Comparison of ENCODE assay signal across 8 cellular contexts in genomic region chr2:3379647-3380534, GRCh38. TPM values are rescaled to one million over a fixed set of nuclear protein-coding genes. Genes with fewer than 3 reads are reported as not detected.
DNase-seq lines count a peak whose midpoint lies in the region; ATAC-seq and TF ChIP-seq lines count a peak whose summit lies in the region.

TRAPPC12 (plus strand) TSS chr2:3379694; CDS start chr2:3387624, 7,930 bp downstream.

- WGBS in heart left ventricle, 4 donors: 1 to 2% (median 1%) methylated on average over 31 to 61 of the region's 61 CpGs

- TF ChIP-seq CTCF in GM12864 (IDR thresholded peaks at IDR 0.05; ENCODE audit: low read depth, low read length, missing control alignments) (peak; percentile 65), heart left ventricle (IDR thresholded peaks at IDR 0.05) (peak in 9 of 12 donors; percentile 23 to 66 (median 37)), upper lobe of right lung (IDR thresholded peaks at IDR 0.05) (peak; percentile 41)

- peak within 1 kb of the TSS; percentile 98 for H3K9ac ChIP-seq in adipocyte (ENCODE audit: low read length)

- intact Hi-C loops in heart left ventricle (cut with DNase I) (loop anchor here in 5 of 10 donors (2.0 to 10.0 kb wide), 6 partner anchors 81 to 177 kb away; partner anchors contain the start of genes RNASEH1 (in 4 of the 5) and ADI1 (in 2 of the 5)), posterior vena cava (cut with DNase I) (no loop called here), upper lobe of right lung (cut with DNase I) (no loop called here)

- POLR2A ChIA-PET in HEK293T (lab: Yijun Ruan, JAX): interaction anchor here (0.7 to 1.9 kb wide), 9 partner anchors 13 to 501 kb away, joined by 3 to 6 read pairs (median 3); no protein-coding TSS in a partner anchor

- H3K4me1 ChIP-seq in adipocyte (ENCODE audit: control insufficient read depth, insufficient read depth, low read length) (peaks cover 26% of the 10 kb centered on the region), heart left ventricle (peaks cover 0 to 41% (median 32%) of the 10 kb centered on the region in 12 donors), upper lobe of right lung (peaks cover 30% of the 10 kb centered on the region)

- peak in 1 of 2 donors; percentile 85 for TF ChIP-seq POLR2A in heart left ventricle (IDR thresholded peaks at IDR 0.05)

- peak within 1 kb of the TSS; percentile 94 for H3K4me3 ChIP-seq in GM12864 (ENCODE audit: low read depth, low read length)
- H3K4me3 ChIP-seq in adipocyte (ENCODE audit: low read length): peak within 1 kb of the TSS; percentile 93
- peak within 1 kb of the TSS; percentile 51 to 92 (median 84) for H3K4me3 ChIP-seq in heart left ventricle
- H3K4me3 ChIP-seq in upper lobe of right lung: peak within 1 kb of the TSS; percentile 96

- ATAC-seq in heart left ventricle (peak; percentile 83 to 92 (median 91)), upper lobe of right lung (peak; percentile 94)

- DNase-seq in GM12864 (ENCODE audit: low read depth) (peak; percentile 82), HEK293T (ENCODE audit: extremely low spot score) (peak; percentile 87), MV-4-11 (lab: John Stamatoyannopoulos, UW) (peak; percentile 85), SW480 (ENCODE audit: low spot score) (peak; percentile 94), adipocyte (ENCODE audit: low read depth) (peak; percentile 95), heart left ventricle (peak; percentile 90 to 95 (median 92)), posterior vena cava (ENCODE audit: low spot score) (peak; percentile 97), upper lobe of right lung (peak; percentile 97)

- H3K27ac ChIP-seq in heart left ventricle (peak within 1 kb of the TSS; percentile 42 to 96 (median 92)), upper lobe of right lung (peak within 1 kb of the TSS; percentile 90)

- H3K27me3 ChIP-seq in adipocyte (replicated peaks; ENCODE audit: control insufficient read depth, insufficient read depth, low read length) (no peaks in the 10 kb centered on the region), heart left ventricle (no peaks in the 10 kb centered on the region), upper lobe of right lung (no peaks in the 10 kb centered on the region)

- H3K9me3 ChIP-seq in adipocyte (ENCODE audit: control insufficient read depth, low read length) (no peaks in the 10 kb centered on the region), heart left ventricle (no peaks in the 10 kb centered on the region), upper lobe of right lung (no peaks in the 10 kb centered on the region)

- H3K36me3 ChIP-seq in adipocyte (ENCODE audit: control insufficient read depth, insufficient read depth, low read length, severe bottlenecking) (peaks cover 3% of the 10 kb centered on the region), heart left ventricle (peaks cover 0 to 34% (median 12%) of the 10 kb centered on the region in 9 donors), upper lobe of right lung (peaks cover 10% of the 10 kb centered on the region)

- CTCF ChIA-PET in HEK293T (lab: Yijun Ruan, JAX): no interaction called here

TF ChIP-seq in HEK293T, 16 proteins besides CTCF, POLR2A, EP300 and RAD21:
- TF ChIP-seq ZNF384 (IDR thresholded peaks at IDR 0.05) (no peak), SP1 (IDR thresholded peaks at IDR 0.05) (no peak), L3MBTL2 (conservative IDR thresholded peaks at IDR 0.05) (peak; percentile 85), FOXK2 (IDR thresholded peaks at IDR 0.05) (no peak), ELF4 (IDR thresholded peaks at IDR 0.05) (peak; percentile 68), SUZ12 (IDR thresholded peaks at IDR 0.05) (no peak), FOXM1 (IDR thresholded peaks at IDR 0.05; ENCODE audit: borderline replicate concordance) (no peak), LEF1 (IDR thresholded peaks at IDR 0.05; ENCODE audit: borderline replicate concordance) (no peak)

RNA-seq across cellular contexts. Expression of gene TRAPPC12, which starts in this region (rescaled TPM):
- 100 to 1,000 TPM in 2 of 9 donors, 10 to 100 TPM in 7; 72.3 to 111 (median 88.2) TPM for total RNA-seq in heart left ventricle
- polyA plus RNA-seq in heart left ventricle: 100 to 1,000 TPM in 1 of 2 donors, 10 to 100 TPM in 1; 70.3 to 142 TPM
- total RNA-seq in posterior vena cava: 10 to 100 TPM; 71.3 to 87.8 TPM
- 89.8 TPM for total RNA-seq in upper lobe of right lung

Comparison
In these comparisons a context has a peak if more than half of its experiments do, and no peak if none do; other contexts are left out.
1. Peak in every context shown above with its lines: DNase-seq, ATAC-seq, H3K4me3 ChIP-seq and H3K27ac ChIP-seq.